ENCODE assay signal across 2 cellular contexts in the genomic region with DNA sequence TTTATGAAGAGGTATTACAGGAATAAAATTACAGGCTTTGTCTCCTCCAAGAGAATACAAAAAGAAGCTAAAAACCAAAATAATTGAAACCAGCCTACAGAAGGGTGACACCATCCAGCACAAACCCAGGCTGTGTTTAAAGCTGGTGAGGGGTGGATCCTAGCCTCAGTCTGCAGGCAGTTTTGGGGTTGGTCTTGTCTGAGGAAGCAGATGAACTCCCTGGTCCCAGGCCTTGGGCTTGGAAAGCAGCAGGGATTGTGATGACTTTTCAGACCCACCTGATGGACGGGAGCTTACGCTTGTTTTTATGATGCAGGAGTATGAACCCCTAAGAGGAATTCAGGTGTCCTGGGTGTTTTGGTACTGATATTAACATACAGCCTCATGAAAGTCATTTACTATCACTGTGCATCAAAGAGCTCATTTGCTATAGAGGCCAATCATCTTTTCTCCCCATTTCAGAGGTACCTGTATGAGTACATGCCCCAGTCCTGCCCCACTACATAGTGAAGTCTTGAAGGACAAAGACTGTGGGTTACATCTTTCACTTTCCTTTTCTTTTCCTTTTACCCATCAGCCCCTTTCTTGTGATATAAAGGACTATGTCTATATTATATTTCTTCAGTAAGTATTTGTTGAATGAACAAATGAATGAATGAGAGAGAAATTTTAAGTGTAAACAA.
TF ChIP-seq lines count a peak whose summit lies in the region.

No MANE protein-coding gene starts in this region.

TF ChIP-seq in GM23338, 12 proteins besides CTCF, POLR2A, EP300 and RAD21 (continues in another document):
- TF ChIP-seq, protein P1, sequence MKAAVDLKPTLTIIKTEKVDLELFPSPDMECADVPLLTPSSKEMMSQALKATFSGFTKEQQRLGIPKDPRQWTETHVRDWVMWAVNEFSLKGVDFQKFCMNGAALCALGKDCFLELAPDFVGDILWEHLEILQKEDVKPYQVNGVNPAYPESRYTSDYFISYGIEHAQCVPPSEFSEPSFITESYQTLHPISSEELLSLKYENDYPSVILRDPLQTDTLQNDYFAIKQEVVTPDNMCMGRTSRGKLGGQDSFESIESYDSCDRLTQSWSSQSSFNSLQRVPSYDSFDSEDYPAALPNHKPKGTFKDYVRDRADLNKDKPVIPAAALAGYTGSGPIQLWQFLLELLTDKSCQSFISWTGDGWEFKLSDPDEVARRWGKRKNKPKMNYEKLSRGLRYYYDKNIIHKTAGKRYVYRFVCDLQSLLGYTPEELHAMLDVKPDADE (IDR thresholded peaks at IDR 0.05) = no peak
- TF ChIP-seq JUNB (IDR thresholded peaks at IDR 0.05; ENCODE audit: unreplicated experiment) (no peak), NANOG (IDR thresholded peaks at IDR 0.05; ENCODE audit: borderline replicate concordance) (no peak), EZH2 (IDR thresholded peaks at IDR 0.05; ENCODE audit: low read depth, unreplicated experiment) (no peak), ZNF114 (CRISPR knock-in tag; IDR thresholded peaks at IDR 0.05) (no peak), STAT1 (IDR thresholded peaks at IDR 0.05; ENCODE audit: unreplicated experiment) (no peak), POLR2AphosphoS5 (IDR thresholded peaks at IDR 0.05; ENCODE audit: low read depth) (no peak), EZH2phosphoT487 (IDR thresholded peaks at IDR 0.05; ENCODE audit: unreplicated experiment) (no peak), ZNF331 (CRISPR knock-in tag; IDR thresholded peaks at IDR 0.05; ENCODE audit: low read depth) (no peak), CREB1 (CRISPR knock-in tag; IDR thresholded peaks at IDR 0.05; ENCODE audit: low read depth) (no peak)
- TF ChIP-seq, protein P2, sequence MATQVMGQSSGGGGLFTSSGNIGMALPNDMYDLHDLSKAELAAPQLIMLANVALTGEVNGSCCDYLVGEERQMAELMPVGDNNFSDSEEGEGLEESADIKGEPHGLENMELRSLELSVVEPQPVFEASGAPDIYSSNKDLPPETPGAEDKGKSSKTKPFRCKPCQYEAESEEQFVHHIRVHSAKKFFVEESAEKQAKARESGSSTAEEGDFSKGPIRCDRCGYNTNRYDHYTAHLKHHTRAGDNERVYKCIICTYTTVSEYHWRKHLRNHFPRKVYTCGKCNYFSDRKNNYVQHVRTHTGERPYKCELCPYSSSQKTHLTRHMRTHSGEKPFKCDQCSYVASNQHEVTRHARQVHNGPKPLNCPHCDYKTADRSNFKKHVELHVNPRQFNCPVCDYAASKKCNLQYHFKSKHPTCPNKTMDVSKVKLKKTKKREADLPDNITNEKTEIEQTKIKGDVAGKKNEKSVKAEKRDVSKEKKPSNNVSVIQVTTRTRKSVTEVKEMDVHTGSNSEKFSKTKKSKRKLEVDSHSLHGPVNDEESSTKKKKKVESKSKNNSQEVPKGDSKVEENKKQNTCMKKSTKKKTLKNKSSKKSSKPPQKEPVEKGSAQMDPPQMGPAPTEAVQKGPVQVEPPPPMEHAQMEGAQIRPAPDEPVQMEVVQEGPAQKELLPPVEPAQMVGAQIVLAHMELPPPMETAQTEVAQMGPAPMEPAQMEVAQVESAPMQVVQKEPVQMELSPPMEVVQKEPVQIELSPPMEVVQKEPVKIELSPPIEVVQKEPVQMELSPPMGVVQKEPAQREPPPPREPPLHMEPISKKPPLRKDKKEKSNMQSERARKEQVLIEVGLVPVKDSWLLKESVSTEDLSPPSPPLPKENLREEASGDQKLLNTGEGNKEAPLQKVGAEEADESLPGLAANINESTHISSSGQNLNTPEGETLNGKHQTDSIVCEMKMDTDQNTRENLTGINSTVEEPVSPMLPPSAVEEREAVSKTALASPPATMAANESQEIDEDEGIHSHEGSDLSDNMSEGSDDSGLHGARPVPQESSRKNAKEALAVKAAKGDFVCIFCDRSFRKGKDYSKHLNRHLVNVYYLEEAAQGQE (IDR thresholded peaks at IDR 0.05; ENCODE audit: unreplicated experiment) = no peak

TF ChIP-seq in GM12878, 131 proteins besides CTCF, POLR2A, EP300 and RAD21:
- TF ChIP-seq IKZF1 (conservative IDR thresholded peaks at IDR 0.05) (no peak), TCF7 (IDR thresholded peaks at IDR 0.05; ENCODE audit: borderline replicate concordance) (no peak), RFX5 (IDR thresholded peaks at IDR 0.05; ENCODE audit: low read depth, low read length) (no peak), TAF1 (IDR thresholded peaks at IDR 0.05; ENCODE audit: borderline replicate concordance, low read depth, low read length) (no peak), ZNF24 (IDR thresholded peaks at IDR 0.05) (no peak), ASH2L (IDR thresholded peaks at IDR 0.05; ENCODE audit: borderline replicate concordance, low read depth) (no peak), NFIC (IDR thresholded peaks at IDR 0.05; ENCODE audit: low read depth, low read length) (no peak), CBFB (IDR thresholded peaks at IDR 0.05; ENCODE audit: low read depth) (no peak), EGR1 (IDR thresholded peaks at IDR 0.05; ENCODE audit: borderline replicate concordance in 1 of 2, low read depth in 2 of 2, low read length in 2 of 2) (no peak), POLR2AphosphoS5 (IDR thresholded peaks at IDR 0.05; ENCODE audit: low read length) (no peak), BMI1 (IDR thresholded peaks at IDR 0.05; ENCODE audit: borderline replicate concordance) (no peak), POU2F2 (IDR thresholded peaks at IDR 0.05; ENCODE audit: borderline replicate concordance, low read depth, low read length) (no peak), PML (IDR thresholded peaks at IDR 0.05; ENCODE audit: low read length) (no peak), RCOR1 (conservative IDR thresholded peaks at IDR 0.05; ENCODE audit: low read depth, low read length) (no peak), IKZF2 (IDR thresholded peaks at IDR 0.05) (no peak), NFYA (IDR thresholded peaks at IDR 0.05; ENCODE audit: borderline replicate concordance, low read depth, low read length) (no peak)
- TF ChIP-seq, protein P3, sequence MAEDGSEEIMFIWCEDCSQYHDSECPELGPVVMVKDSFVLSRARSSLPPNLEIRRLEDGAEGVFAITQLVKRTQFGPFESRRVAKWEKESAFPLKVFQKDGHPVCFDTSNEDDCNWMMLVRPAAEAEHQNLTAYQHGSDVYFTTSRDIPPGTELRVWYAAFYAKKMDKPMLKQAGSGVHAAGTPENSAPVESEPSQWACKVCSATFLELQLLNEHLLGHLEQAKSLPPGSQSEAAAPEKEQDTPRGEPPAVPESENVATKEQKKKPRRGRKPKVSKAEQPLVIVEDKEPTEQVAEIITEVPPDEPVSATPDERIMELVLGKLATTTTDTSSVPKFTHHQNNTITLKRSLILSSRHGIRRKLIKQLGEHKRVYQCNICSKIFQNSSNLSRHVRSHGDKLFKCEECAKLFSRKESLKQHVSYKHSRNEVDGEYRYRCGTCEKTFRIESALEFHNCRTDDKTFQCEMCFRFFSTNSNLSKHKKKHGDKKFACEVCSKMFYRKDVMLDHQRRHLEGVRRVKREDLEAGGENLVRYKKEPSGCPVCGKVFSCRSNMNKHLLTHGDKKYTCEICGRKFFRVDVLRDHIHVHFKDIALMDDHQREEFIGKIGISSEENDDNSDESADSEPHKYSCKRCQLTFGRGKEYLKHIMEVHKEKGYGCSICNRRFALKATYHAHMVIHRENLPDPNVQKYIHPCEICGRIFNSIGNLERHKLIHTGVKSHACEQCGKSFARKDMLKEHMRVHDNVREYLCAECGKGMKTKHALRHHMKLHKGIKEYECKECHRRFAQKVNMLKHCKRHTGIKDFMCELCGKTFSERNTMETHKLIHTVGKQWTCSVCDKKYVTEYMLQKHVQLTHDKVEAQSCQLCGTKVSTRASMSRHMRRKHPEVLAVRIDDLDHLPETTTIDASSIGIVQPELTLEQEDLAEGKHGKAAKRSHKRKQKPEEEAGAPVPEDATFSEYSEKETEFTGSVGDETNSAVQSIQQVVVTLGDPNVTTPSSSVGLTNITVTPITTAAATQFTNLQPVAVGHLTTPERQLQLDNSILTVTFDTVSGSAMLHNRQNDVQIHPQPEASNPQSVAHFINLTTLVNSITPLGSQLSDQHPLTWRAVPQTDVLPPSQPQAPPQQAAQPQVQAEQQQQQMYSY (CRISPR knock-in tag; IDR thresholded peaks at IDR 0.05) = no peak
- TF ChIP-seq, protein P4, sequence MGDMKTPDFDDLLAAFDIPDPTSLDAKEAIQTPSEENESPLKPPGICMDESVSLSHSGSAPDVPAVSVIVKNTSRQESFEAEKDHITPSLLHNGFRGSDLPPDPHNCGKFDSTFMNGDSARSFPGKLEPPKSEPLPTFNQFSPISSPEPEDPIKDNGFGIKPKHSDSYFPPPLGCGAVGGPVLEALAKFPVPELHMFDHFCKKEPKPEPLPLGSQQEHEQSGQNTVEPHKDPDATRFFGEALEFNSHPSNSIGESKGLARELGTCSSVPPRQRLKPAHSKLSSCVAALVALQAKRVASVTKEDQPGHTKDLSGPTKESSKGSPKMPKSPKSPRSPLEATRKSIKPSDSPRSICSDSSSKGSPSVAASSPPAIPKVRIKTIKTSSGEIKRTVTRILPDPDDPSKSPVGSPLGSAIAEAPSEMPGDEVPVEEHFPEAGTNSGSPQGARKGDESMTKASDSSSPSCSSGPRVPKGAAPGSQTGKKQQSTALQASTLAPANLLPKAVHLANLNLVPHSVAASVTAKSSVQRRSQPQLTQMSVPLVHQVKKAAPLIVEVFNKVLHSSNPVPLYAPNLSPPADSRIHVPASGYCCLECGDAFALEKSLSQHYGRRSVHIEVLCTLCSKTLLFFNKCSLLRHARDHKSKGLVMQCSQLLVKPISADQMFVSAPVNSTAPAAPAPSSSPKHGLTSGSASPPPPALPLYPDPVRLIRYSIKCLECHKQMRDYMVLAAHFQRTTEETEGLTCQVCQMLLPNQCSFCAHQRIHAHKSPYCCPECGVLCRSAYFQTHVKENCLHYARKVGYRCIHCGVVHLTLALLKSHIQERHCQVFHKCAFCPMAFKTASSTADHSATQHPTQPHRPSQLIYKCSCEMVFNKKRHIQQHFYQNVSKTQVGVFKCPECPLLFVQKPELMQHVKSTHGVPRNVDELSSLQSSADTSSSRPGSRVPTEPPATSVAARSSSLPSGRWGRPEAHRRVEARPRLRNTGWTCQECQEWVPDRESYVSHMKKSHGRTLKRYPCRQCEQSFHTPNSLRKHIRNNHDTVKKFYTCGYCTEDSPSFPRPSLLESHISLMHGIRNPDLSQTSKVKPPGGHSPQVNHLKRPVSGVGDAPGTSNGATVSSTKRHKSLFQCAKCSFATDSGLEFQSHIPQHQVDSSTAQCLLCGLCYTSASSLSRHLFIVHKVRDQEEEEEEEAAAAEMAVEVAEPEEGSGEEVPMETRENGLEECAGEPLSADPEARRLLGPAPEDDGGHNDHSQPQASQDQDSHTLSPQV (IDR thresholded peaks at IDR 0.05) = no peak
- TF ChIP-seq, protein P5, sequence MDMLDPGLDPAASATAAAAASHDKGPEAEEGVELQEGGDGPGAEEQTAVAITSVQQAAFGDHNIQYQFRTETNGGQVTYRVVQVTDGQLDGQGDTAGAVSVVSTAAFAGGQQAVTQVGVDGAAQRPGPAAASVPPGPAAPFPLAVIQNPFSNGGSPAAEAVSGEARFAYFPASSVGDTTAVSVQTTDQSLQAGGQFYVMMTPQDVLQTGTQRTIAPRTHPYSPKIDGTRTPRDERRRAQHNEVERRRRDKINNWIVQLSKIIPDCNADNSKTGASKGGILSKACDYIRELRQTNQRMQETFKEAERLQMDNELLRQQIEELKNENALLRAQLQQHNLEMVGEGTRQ (IDR thresholded peaks at IDR 0.05; ENCODE audit: borderline replicate concordance, low read depth, low read length) = no peak
- TF ChIP-seq, protein P6, sequence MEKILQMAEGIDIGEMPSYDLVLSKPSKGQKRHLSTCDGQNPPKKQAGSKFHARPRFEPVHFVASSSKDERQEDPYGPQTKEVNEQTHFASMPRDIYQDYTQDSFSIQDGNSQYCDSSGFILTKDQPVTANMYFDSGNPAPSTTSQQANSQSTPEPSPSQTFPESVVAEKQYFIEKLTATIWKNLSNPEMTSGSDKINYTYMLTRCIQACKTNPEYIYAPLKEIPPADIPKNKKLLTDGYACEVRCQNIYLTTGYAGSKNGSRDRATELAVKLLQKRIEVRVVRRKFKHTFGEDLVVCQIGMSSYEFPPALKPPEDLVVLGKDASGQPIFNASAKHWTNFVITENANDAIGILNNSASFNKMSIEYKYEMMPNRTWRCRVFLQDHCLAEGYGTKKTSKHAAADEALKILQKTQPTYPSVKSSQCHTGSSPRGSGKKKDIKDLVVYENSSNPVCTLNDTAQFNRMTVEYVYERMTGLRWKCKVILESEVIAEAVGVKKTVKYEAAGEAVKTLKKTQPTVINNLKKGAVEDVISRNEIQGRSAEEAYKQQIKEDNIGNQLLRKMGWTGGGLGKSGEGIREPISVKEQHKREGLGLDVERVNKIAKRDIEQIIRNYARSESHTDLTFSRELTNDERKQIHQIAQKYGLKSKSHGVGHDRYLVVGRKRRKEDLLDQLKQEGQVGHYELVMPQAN (conservative IDR thresholded peaks at IDR 0.05) = no peak
